6 cellular contexts compared by ENCODE assay signal in the genomic region with DNA sequence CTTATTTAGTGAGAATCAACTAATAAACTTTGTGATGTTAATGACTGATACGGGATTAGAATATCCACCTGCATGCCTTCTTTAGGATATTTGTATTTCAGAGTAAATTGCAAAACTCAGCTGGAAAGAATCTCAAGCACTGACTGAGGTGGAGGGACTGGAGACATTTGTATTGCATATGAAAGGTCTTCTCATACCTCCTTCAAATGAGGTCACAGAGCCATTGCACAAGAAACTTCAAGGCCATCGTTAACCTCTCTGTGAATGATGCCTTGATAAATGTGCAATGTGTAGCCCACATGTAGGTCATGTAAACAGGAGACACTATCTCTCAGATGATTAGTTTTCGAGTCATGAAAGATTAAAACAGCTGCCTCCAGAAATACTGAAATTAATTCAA.
"Had no signal": no experiment of that assay in that cellular context is flagged by ENCODE, and none has a peak within 500 bp of the region (broad histone marks: within the 10 kb centered on the region; RNA-seq: fewer than 3 reads in every experiment).

No MANE protein-coding gene starts in this region.

- ATAC-seq: GM23338, HCT116, K562 had no signal

- H2AFZ ChIP-seq: GM23338 had no signal

- H3K4me2 ChIP-seq: GM23338 had no signal

- DNase-seq: H9, HFFc6, IMR-90 had no signal

- H3K4me3 ChIP-seq: GM23338, K562 had no signal
